ENCODE assay signal across 25 cellular contexts in genomic region chr3:133254716-133255115, GRCh38.
"Had no signal": no experiment of that assay in that cellular context is flagged by ENCODE, and none has a peak within 500 bp of the region (broad histone marks: within the 10 kb centered on the region; RNA-seq: fewer than 3 reads in every experiment).

No MANE protein-coding gene starts in this region.

- DNase-seq: dermis blood vessel endothelial cell; dorsolateral prefrontal cortex; effector CD4-positive, alpha-beta T cell; effector memory CD4-positive, alpha-beta T cell; endodermal cell; erythroblast; esophagus squamous epithelium; foreskin fibroblast; heart right ventricle; hippocampal formation; left cardiac atrium; left lung; left ventricle myocardium superior; lower lobe of right lung; mesenchymal stem cell; mucosa of descending colon; naive thymus-derived CD4-positive, alpha-beta T cell had no signal

- H3K27me3 ChIP-seq: dorsolateral prefrontal cortex, gastroesophageal sphincter, heart right ventricle, left lung had no signal

- FAIRE-seq: colon, endometrium, frontal cortex, islet of Langerhans, keratinocyte had no signal

- H3K9me3 ChIP-seq: esophagus squamous epithelium, gastroesophageal sphincter, heart right ventricle, left lung, lower lobe of right lung, mucosa of descending colon had no signal

- H3K4me3 ChIP-seq: coronary artery, dorsolateral prefrontal cortex, esophagus squamous epithelium, gastroesophageal sphincter, heart right ventricle, left lung, lower lobe of right lung, mucosa of descending colon had no signal

- H3K36me3 ChIP-seq: esophagus squamous epithelium, gastroesophageal sphincter, heart right ventricle, left lung, lower lobe of right lung had no signal

- H3K4me1 ChIP-seq: heart right ventricle, left lung, lower lobe of right lung had no signal

- H3K27ac ChIP-seq: coronary artery, dorsolateral prefrontal cortex, epithelial cell of prostate, esophagus squamous epithelium, gastroesophageal sphincter, heart right ventricle, left lung, lower lobe of right lung had no signal
